ENCODE assay signal across 1 cellular context in the genomic region with DNA sequence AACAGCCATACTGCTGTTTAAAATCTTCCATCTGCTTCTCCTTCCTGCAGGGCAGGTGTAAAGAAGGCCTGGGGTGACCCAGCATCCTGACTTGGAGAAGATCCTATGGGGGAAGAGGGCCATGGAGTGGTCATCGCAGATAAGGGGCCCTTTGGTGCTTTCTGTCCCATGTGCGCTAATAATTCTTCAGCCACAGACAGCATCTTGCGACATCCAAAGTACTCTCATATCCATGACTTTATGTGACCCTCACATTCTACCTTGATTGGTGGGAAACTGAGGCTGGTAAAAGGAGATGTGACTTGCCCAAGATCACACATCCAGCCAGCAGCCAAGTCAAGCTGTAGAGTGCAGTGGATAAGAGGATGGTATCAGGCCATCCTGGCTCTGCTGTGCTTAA.
TF ChIP-seq lines count a peak whose summit lies in the region.

No MANE protein-coding gene starts in this region.

TF ChIP-seq in GM23338, 12 proteins besides CTCF, POLR2A, EP300 and RAD21 (continued from another document):
- TF ChIP-seq, protein P1, sequence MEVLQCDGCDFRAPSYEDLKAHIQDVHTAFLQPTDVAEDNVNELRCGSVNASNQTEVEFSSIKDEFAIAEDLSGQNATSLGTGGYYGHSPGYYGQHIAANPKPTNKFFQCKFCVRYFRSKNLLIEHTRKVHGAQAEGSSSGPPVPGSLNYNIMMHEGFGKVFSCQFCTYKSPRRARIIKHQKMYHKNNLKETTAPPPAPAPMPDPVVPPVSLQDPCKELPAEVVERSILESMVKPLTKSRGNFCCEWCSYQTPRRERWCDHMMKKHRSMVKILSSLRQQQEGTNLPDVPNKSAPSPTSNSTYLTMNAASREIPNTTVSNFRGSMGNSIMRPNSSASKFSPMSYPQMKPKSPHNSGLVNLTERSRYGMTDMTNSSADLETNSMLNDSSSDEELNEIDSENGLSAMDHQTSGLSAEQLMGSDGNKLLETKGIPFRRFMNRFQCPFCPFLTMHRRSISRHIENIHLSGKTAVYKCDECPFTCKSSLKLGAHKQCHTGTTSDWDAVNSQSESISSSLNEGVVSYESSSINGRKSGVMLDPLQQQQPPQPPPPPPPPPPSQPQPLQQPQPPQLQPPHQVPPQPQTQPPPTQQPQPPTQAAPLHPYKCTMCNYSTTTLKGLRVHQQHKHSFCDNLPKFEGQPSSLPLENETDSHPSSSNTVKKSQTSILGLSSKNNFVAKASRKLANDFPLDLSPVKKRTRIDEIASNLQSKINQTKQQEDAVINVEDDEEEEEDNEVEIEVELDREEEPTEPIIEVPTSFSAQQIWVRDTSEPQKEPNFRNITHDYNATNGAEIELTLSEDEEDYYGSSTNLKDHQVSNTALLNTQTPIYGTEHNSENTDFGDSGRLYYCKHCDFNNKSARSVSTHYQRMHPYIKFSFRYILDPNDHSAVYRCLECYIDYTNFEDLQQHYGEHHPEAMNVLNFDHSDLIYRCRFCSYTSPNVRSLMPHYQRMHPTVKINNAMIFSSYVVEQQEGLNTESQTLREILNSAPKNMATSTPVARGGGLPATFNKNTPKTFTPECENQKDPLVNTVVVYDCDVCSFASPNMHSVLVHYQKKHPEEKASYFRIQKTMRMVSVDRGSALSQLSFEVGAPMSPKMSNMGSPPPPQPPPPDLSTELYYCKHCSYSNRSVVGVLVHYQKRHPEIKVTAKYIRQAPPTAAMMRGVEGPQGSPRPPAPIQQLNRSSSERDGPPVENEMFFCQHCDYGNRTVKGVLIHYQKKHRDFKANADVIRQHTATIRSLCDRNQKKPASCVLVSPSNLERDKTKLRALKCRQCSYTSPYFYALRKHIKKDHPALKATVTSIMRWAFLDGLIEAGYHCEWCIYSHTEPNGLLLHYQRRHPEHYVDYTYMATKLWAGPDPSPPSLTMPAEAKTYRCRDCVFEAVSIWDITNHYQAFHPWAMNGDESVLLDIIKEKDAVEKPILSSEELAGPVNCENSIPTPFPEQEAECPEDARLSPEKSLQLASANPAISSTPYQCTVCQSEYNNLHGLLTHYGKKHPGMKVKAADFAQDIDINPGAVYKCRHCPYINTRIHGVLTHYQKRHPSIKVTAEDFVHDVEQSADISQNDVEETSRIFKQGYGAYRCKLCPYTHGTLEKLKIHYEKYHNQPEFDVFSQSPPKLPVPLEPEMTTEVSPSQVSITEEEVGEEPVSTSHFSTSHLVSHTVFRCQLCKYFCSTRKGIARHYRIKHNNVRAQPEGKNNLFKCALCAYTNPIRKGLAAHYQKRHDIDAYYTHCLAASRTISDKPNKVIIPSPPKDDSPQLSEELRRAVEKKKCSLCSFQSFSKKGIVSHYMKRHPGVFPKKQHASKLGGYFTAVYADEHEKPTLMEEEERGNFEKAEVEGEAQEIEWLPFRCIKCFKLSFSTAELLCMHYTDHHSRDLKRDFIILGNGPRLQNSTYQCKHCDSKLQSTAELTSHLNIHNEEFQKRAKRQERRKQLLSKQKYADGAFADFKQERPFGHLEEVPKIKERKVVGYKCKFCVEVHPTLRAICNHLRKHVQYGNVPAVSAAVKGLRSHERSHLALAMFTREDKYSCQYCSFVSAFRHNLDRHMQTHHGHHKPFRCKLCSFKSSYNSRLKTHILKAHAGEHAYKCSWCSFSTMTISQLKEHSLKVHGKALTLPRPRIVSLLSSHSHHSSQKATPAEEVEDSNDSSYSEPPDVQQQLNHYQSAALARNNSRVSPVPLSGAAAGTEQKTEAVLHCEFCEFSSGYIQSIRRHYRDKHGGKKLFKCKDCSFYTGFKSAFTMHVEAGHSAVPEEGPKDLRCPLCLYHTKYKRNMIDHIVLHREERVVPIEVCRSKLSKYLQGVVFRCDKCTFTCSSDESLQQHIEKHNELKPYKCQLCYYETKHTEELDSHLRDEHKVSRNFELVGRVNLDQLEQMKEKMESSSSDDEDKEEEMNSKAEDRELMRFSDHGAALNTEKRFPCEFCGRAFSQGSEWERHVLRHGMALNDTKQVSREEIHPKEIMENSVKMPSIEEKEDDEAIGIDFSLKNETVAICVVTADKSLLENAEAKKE (CRISPR knock-in tag; IDR thresholded peaks at IDR 0.05): no peak
- no peak for TF ChIP-seq JUNB (IDR thresholded peaks at IDR 0.05; ENCODE audit: unreplicated experiment)
- no peak for TF ChIP-seq ZNF331 (CRISPR knock-in tag; IDR thresholded peaks at IDR 0.05; ENCODE audit: low read depth)
- no peak for TF ChIP-seq EZH2phosphoT487 (IDR thresholded peaks at IDR 0.05; ENCODE audit: unreplicated experiment)
- no peak for TF ChIP-seq EZH2 (IDR thresholded peaks at IDR 0.05; ENCODE audit: low read depth, unreplicated experiment)
- TF ChIP-seq, protein P2, sequence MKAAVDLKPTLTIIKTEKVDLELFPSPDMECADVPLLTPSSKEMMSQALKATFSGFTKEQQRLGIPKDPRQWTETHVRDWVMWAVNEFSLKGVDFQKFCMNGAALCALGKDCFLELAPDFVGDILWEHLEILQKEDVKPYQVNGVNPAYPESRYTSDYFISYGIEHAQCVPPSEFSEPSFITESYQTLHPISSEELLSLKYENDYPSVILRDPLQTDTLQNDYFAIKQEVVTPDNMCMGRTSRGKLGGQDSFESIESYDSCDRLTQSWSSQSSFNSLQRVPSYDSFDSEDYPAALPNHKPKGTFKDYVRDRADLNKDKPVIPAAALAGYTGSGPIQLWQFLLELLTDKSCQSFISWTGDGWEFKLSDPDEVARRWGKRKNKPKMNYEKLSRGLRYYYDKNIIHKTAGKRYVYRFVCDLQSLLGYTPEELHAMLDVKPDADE (IDR thresholded peaks at IDR 0.05): no peak
- TF ChIP-seq, protein P3, sequence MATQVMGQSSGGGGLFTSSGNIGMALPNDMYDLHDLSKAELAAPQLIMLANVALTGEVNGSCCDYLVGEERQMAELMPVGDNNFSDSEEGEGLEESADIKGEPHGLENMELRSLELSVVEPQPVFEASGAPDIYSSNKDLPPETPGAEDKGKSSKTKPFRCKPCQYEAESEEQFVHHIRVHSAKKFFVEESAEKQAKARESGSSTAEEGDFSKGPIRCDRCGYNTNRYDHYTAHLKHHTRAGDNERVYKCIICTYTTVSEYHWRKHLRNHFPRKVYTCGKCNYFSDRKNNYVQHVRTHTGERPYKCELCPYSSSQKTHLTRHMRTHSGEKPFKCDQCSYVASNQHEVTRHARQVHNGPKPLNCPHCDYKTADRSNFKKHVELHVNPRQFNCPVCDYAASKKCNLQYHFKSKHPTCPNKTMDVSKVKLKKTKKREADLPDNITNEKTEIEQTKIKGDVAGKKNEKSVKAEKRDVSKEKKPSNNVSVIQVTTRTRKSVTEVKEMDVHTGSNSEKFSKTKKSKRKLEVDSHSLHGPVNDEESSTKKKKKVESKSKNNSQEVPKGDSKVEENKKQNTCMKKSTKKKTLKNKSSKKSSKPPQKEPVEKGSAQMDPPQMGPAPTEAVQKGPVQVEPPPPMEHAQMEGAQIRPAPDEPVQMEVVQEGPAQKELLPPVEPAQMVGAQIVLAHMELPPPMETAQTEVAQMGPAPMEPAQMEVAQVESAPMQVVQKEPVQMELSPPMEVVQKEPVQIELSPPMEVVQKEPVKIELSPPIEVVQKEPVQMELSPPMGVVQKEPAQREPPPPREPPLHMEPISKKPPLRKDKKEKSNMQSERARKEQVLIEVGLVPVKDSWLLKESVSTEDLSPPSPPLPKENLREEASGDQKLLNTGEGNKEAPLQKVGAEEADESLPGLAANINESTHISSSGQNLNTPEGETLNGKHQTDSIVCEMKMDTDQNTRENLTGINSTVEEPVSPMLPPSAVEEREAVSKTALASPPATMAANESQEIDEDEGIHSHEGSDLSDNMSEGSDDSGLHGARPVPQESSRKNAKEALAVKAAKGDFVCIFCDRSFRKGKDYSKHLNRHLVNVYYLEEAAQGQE (IDR thresholded peaks at IDR 0.05; ENCODE audit: unreplicated experiment): no peak
- TF ChIP-seq NANOG (IDR thresholded peaks at IDR 0.05; ENCODE audit: borderline replicate concordance): no peak
- no peak for TF ChIP-seq STAT1 (IDR thresholded peaks at IDR 0.05; ENCODE audit: unreplicated experiment)
- no peak for TF ChIP-seq POLR2AphosphoS5 (IDR thresholded peaks at IDR 0.05; ENCODE audit: low read depth)
TF ChIP-seq in GM23338: peak in this region for 0.
